8 cellular contexts compared by ENCODE assay signal in genomic region chr18:27017901-27018500, GRCh38.
DNase-seq lines count a peak whose midpoint lies in the region; ATAC-seq and TF ChIP-seq lines count a peak whose summit lies in the region.

No MANE protein-coding gene starts in this region.

- DNase-seq in D341Med (ENCODE audit: low spot score) (peak; percentile 40), HEK293T (ENCODE audit: extremely low spot score) (peak; percentile 50), SK-N-DZ (ENCODE audit: low spot score) (peak; percentile 28), iPS-NIHi11 (ENCODE audit: low spot score) (peak; percentile 22), AG08395 (ENCODE audit: low spot score) (no peak)
- no peak for DNase-seq in activated T-cell treated with anti-CD3 and anti-CD28 coated beads, Interleukin-2, amount 50 U/mL, for 4 hours

- H3K9me3 Mint-ChIP-seq in activated T-cell treated with anti-CD3 and anti-CD28 coated beads, Interleukin-2, amount 50 U/mL, for 4 hours: peaks cover 11% of the 10 kb centered on the region

- no peaks in the 10 kb centered on the region for H3K27me3 Mint-ChIP-seq in activated T-cell treated with anti-CD3 and anti-CD28 coated beads, Interleukin-2, amount 50 U/mL, for 4 hours (ENCODE audit: low read depth)

- no peaks in the 10 kb centered on the region for H3K36me3 Mint-ChIP-seq in activated T-cell treated with anti-CD3 and anti-CD28 coated beads, Interleukin-2, amount 50 U/mL, for 4 hours (ENCODE audit: insufficient read depth)

- H3K4me3 Mint-ChIP-seq in activated T-cell treated with anti-CD3 and anti-CD28 coated beads, Interleukin-2, amount 50 U/mL, for 4 hours: no peak overlapping the region

- ATAC-seq in GM18511 (IDR thresholded peaks at IDR 0.05; ENCODE audit: unreplicated experiment) (no peak), GM19467 (IDR thresholded peaks at IDR 0.05; ENCODE audit: unreplicated experiment) (no peak)
- no peak for ATAC-seq in activated T-cell treated with anti-CD3 and anti-CD28 coated beads, Interleukin-2, amount 50 U/mL, for 4 hours

- no peaks in the 10 kb centered on the region for H3K4me1 Mint-ChIP-seq in activated T-cell treated with anti-CD3 and anti-CD28 coated beads, Interleukin-2, amount 50 U/mL, for 4 hours (ENCODE audit: low read depth)

- CTCF ChIA-PET in HEK293T (lab: Yijun Ruan, JAX): interaction anchor here (0.6 to 1.6 kb wide), 9 partner anchors 12 to 582 kb away, joined by 3 to 7 read pairs (median 3); no protein-coding TSS in a partner anchor

- POLR2A ChIA-PET in HEK293T (lab: Yijun Ruan, JAX): no interaction called here

TF ChIP-seq in HEK293T, 16 proteins besides CTCF, POLR2A, EP300 and RAD21:
- no peak for TF ChIP-seq FOXA1 (IDR thresholded peaks at IDR 0.05)
- TF ChIP-seq HDGF (IDR thresholded peaks at IDR 0.05; ENCODE audit: borderline replicate concordance): no peak
TF ChIP-seq in HEK293T: peak in this region for 0.

Comparison
In these comparisons a context has a peak if more than half of its experiments do, and no peak if none do; other contexts are left out.
1. DNase-seq: peak in D341Med (single experiment), HEK293T (single experiment), SK-N-DZ (single experiment) and iPS-NIHi11 (single experiment); none in AG08395 (single experiment) and activated T-cell treated with anti-CD3 and anti-CD28 coated beads, Interleukin-2, amount 50 U/mL, for 4 hours (single experiment).